Comparison of ENCODE assay signal across 16 cellular contexts in the genomic region with DNA sequence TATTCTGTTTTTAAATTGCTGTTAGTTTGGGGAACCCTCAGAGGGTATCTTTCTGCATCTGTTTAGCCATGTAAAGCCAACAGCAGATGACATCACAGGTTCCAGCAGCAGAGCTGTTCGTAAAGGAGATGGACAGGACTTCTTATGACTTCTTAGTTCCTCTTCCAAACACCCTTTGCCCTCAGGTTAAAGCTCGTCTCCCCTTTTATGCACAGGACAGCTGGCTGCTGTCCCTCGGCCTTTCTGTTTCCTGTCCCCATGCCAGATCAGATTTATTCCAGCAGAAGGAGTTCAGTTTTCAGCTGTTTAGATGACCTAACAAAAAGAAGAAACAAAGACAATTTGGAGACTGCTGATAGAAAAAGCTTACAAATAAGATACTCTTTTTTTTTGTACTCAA.
"Had no signal": no experiment of that assay in that cellular context is flagged by ENCODE, and none has a peak within 500 bp of the region (broad histone marks: within the 10 kb centered on the region; RNA-seq: fewer than 3 reads in every experiment).

No MANE protein-coding gene starts in this region.

- FAIRE-seq: bronchial epithelial cell, endometrium, keratinocyte had no signal

- H3K27ac Mint-ChIP-seq: activated naive CD4-positive, alpha-beta T cell treated with anti-CD3 and anti-CD28 coated beads for 36 hours; activated naive CD8-positive, alpha-beta T cell treated with anti-CD3 and anti-CD28 coated beads, Interleukin-2, amount 50 U/mL, for 24 hours; stimulated activated naive B cell treated with anti-CD40 and anti-IgM and Interleukin-4, amounts not matched to agents 10 μg/mL and 1 μg/mL and 100 μg/mL, for 72 hours had no signal

- H3K27me3 ChIP-seq: dorsolateral prefrontal cortex, tibial artery, uterus had no signal

- H3K27ac ChIP-seq: dorsolateral prefrontal cortex, uterus had no signal

- H3K4me3 ChIP-seq: dorsolateral prefrontal cortex, tibial artery, uterus had no signal

- H3K4me1 ChIP-seq: uterus had no signal

- H3K4me1 Mint-ChIP-seq: stimulated activated naive B cell treated with anti-CD40 and anti-IgM and Interleukin-4, amounts not matched to agents 10 μg/mL and 1 μg/mL and 100 μg/mL, for 72 hours had no signal

- H3K9me3 ChIP-seq: tibial artery, uterus had no signal

- H3K9me3 Mint-ChIP-seq: activated naive CD4-positive, alpha-beta T cell treated with anti-CD3 and anti-CD28 coated beads for 36 hours; activated naive CD8-positive, alpha-beta T cell treated with anti-CD3 and anti-CD28 coated beads, Interleukin-2, amount 50 U/mL, for 24 hours; nephron progenitor cell; stimulated activated naive B cell treated with anti-CD40 and anti-IgM and Interleukin-4, amounts not matched to agents 10 μg/mL and 1 μg/mL and 100 μg/mL, for 72 hours had no signal

- H3K36me3 ChIP-seq: uterus had no signal

- H3K4me3 Mint-ChIP-seq: activated naive CD4-positive, alpha-beta T cell treated with anti-CD3 and anti-CD28 coated beads for 36 hours; activated naive CD8-positive, alpha-beta T cell treated with anti-CD3 and anti-CD28 coated beads, Interleukin-2, amount 50 U/mL, for 24 hours; nephron progenitor cell; stimulated activated naive B cell treated with anti-CD40 and anti-IgM and Interleukin-4, amounts not matched to agents 10 μg/mL and 1 μg/mL and 100 μg/mL, for 72 hours had no signal

- H3K27me3 Mint-ChIP-seq: activated naive CD8-positive, alpha-beta T cell treated with anti-CD3 and anti-CD28 coated beads, Interleukin-2, amount 50 U/mL, for 24 hours; stimulated activated naive B cell treated with anti-CD40 and anti-IgM and Interleukin-4, amounts not matched to agents 10 μg/mL and 1 μg/mL and 100 μg/mL, for 72 hours had no signal

- DNase-seq: activated CD4-positive, alpha-beta T cell treated with anti-CD3 and anti-CD28 coated beads, Interleukin-2, amount 50 U/mL, for 1 hour; activated naive CD4-positive, alpha-beta T cell treated with anti-CD3 and anti-CD28 coated beads for 36 hours; activated naive CD8-positive, alpha-beta T cell treated with anti-CD3 and anti-CD28 coated beads, Interleukin-2, amount 50 U/mL, for 24 hours; aorta; dorsolateral prefrontal cortex; hippocampal formation; nephron progenitor cell; stimulated activated CD4-positive, alpha-beta T cell treated with anti-CD3 and anti-CD28 coated beads, Interleukin-15, amount 100 ng/mL, for 24 hours; stimulated activated CD4-positive, alpha-beta T cell treated with anti-CD3 and anti-CD28 coated beads, Interleukin-4, amount 100 ng/mL, for 1 hour; stimulated activated naive B cell treated with anti-CD40 and anti-IgM and Interleukin-4, amounts not matched to agents 10 μg/mL and 1 μg/mL and 100 μg/mL, for 72 hours; SW 1271; tibial artery; uterus had no signal
